37 cellular contexts compared by ENCODE assay signal in the genomic region with DNA sequence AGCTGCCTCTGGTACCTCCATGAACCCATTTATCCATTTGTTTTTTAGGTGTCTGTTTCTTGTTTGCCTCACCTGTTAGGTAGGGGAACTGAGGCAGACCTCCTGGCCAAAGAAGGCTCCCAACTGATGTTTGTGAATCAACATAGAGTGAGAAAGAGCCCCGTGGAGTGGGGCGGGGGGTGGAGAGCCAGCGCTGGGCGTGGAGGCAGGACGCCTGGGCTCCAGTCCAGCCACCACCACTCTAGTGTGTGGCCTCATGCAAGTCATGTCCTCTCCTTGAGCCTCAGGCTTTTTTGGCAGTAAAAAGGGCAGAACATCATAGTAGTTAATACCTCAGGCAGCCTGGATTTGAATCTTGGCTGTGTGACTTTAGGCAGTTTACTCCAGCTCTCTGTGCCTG. TPM values are rescaled to one million over a fixed set of nuclear protein-coding genes. Genes with fewer than 3 reads are reported as not detected.
"Had no signal": no experiment of that assay in that cellular context is flagged by ENCODE, and none has a peak within 500 bp of the region (broad histone marks: within the 10 kb centered on the region; RNA-seq: fewer than 3 reads in every experiment).

No MANE protein-coding gene starts in this region.

- H3K36me3 Mint-ChIP-seq: activated CD4-positive, alpha-beta memory T cell treated with anti-CD3 and anti-CD28 coated beads for 36 hours; activated naive CD4-positive, alpha-beta T cell treated with anti-CD3 and anti-CD28 coated beads, Interleukin-2, amount 10 ng/mL, durations not matched to agents 7 days and 5 days; activated naive CD8-positive, alpha-beta T cell treated with anti-CD3 and anti-CD28 coated beads, Interleukin-2, amount 10 ng/mL, durations not matched to agents 7 days and 5 days; brain; natural killer cell; stimulated activated effector memory CD8-positive, alpha-beta T cell treated with anti-CD3 and anti-CD28 coated beads, Interleukin-12 subunit alpha, Interleukin-12 subunit beta, amount 100 ng/mL, for 72 hours; type B pancreatic cell had no signal

- H3K4me3 Mint-ChIP-seq: activated CD4-positive, alpha-beta memory T cell treated with anti-CD3 and anti-CD28 coated beads for 36 hours; activated CD4-positive, alpha-beta T cell treated with anti-CD3 and anti-CD28 coated beads, Interleukin-2, amount 10 ng/mL, durations not matched to agents 24 days and 14 days; activated naive CD4-positive, alpha-beta T cell treated with anti-CD3 and anti-CD28 coated beads, Interleukin-2, amount 10 ng/mL, durations not matched to agents 7 days and 5 days; activated naive CD8-positive, alpha-beta T cell treated with anti-CD3 and anti-CD28 coated beads, Interleukin-2, amount 10 ng/mL, durations not matched to agents 7 days and 5 days; activated T-cell treated with anti-CD3 and anti-CD28 coated beads, Interleukin-2, amount 50 U/mL, for 24 hours; brain; effector memory CD8-positive, alpha-beta T cell; natural killer cell; stimulated activated effector memory CD8-positive, alpha-beta T cell treated with anti-CD3 and anti-CD28 coated beads, Interleukin-12 subunit alpha, Interleukin-12 subunit beta, amount 100 ng/mL, for 72 hours; stimulated activated naive CD8-positive, alpha-beta T cell treated with anti-CD3 and anti-CD28 coated beads, Interleukin-15, Interleukin-2, amounts not matched to agents 100 ng/mL and 50 ng/mL, for 24 hours; T-helper 17 cell; type B pancreatic cell had no signal

- H3K27ac ChIP-seq: ascending aorta, cardiac muscle cell, coronary artery, dorsolateral prefrontal cortex, gastroesophageal sphincter, skin epidermis, thoracic aorta had no signal

- DNase-seq: activated CD4-positive, alpha-beta memory T cell treated with anti-CD3 and anti-CD28 coated beads for 36 hours; activated CD4-positive, alpha-beta T cell treated with anti-CD3 and anti-CD28 coated beads, Interleukin-2, amount 10 ng/mL, durations not matched to agents 24 days and 14 days; activated CD4-positive, CD25-positive, alpha-beta regulatory T cell treated with anti-CD3 and anti-CD28 coated beads, Interleukin-2, amount 50 U/mL, for 72 hours; activated CD8-positive, alpha-beta memory T cell treated with anti-CD3 and anti-CD28 coated beads, Interleukin-2, amount 50 U/mL, for 4 hours; activated gamma-delta T cell; activated naive CD4-positive, alpha-beta T cell treated with anti-CD3 and anti-CD28 coated beads, Interleukin-2, amount 10 ng/mL, durations not matched to agents 7 days and 5 days; activated naive CD8-positive, alpha-beta T cell treated with anti-CD3 and anti-CD28 coated beads, Interleukin-2, amount 10 ng/mL, durations not matched to agents 7 days and 5 days; activated T-cell treated with anti-CD3 and anti-CD28 coated beads, Interleukin-2, amount 50 U/mL, for 24 hours; cerebellar nuclear complex; dorsolateral prefrontal cortex; effector memory CD8-positive, alpha-beta T cell; erythroblast; hippocampal formation; left cardiac atrium; mesenchymal stem cell; natural killer cell; stimulated activated CD4-positive, alpha-beta T cell treated with anti-CD3 and anti-CD28 coated beads, Interleukin-4, amount 100 ng/mL, for 24 hours; T-helper 17 cell had no signal

- H3K36me3 ChIP-seq: ascending aorta, cardiac muscle cell, gastroesophageal sphincter, thoracic aorta had no signal

- H3K4me3 ChIP-seq: ascending aorta, cardiac muscle cell, coronary artery, dorsolateral prefrontal cortex, gastroesophageal sphincter, skin epidermis, thoracic aorta had no signal

- H3K4me1 ChIP-seq: ascending aorta, gastroesophageal sphincter had no signal

- H3K27me3 ChIP-seq: ascending aorta, cardiac muscle cell had no signal

- H3K9me3 Mint-ChIP-seq: activated CD4-positive, alpha-beta memory T cell treated with anti-CD3 and anti-CD28 coated beads for 36 hours; activated CD4-positive, alpha-beta T cell treated with anti-CD3 and anti-CD28 coated beads, Interleukin-2, amount 10 ng/mL, durations not matched to agents 24 days and 14 days; activated naive CD4-positive, alpha-beta T cell treated with anti-CD3 and anti-CD28 coated beads, Interleukin-2, amount 10 ng/mL, durations not matched to agents 7 days and 5 days; activated naive CD8-positive, alpha-beta T cell treated with anti-CD3 and anti-CD28 coated beads, Interleukin-2, amount 10 ng/mL, durations not matched to agents 7 days and 5 days; effector memory CD8-positive, alpha-beta T cell; natural killer cell; type B pancreatic cell had no signal

- ATAC-seq: effector memory CD8-positive, alpha-beta T cell; gastroesophageal sphincter; left cardiac atrium; natural killer cell; sciatic nerve; stimulated activated effector memory CD8-positive, alpha-beta T cell treated with anti-CD3 and anti-CD28 coated beads, Interleukin-12 subunit alpha, Interleukin-12 subunit beta, amount 100 ng/mL, for 72 hours; T-helper 17 cell had no signal

- H3K4me1 Mint-ChIP-seq: activated CD4-positive, alpha-beta T cell treated with anti-CD3 and anti-CD28 coated beads, Interleukin-2, amount 10 ng/mL, durations not matched to agents 24 days and 14 days; activated naive CD4-positive, alpha-beta T cell treated with anti-CD3 and anti-CD28 coated beads, Interleukin-2, amount 10 ng/mL, durations not matched to agents 7 days and 5 days; activated naive CD8-positive, alpha-beta T cell treated with anti-CD3 and anti-CD28 coated beads, Interleukin-2, amount 10 ng/mL, durations not matched to agents 7 days and 5 days; natural killer cell; stimulated activated effector memory CD8-positive, alpha-beta T cell treated with anti-CD3 and anti-CD28 coated beads, Interleukin-12 subunit alpha, Interleukin-12 subunit beta, amount 100 ng/mL, for 72 hours; T-helper 17 cell had no signal

- H3K27ac Mint-ChIP-seq: activated CD4-positive, alpha-beta memory T cell treated with anti-CD3 and anti-CD28 coated beads for 36 hours; activated CD4-positive, alpha-beta T cell treated with anti-CD3 and anti-CD28 coated beads, Interleukin-2, amount 10 ng/mL, durations not matched to agents 24 days and 14 days; activated naive CD4-positive, alpha-beta T cell treated with anti-CD3 and anti-CD28 coated beads, Interleukin-2, amount 10 ng/mL, durations not matched to agents 7 days and 5 days; activated naive CD8-positive, alpha-beta T cell treated with anti-CD3 and anti-CD28 coated beads, Interleukin-2, amount 10 ng/mL, durations not matched to agents 7 days and 5 days; activated T-cell treated with anti-CD3 and anti-CD28 coated beads, Interleukin-2, amount 50 U/mL, for 24 hours; effector memory CD8-positive, alpha-beta T cell; natural killer cell; stimulated activated effector memory CD8-positive, alpha-beta T cell treated with anti-CD3 and anti-CD28 coated beads, Interleukin-12 subunit alpha, Interleukin-12 subunit beta, amount 100 ng/mL, for 72 hours; stimulated activated naive CD8-positive, alpha-beta T cell treated with anti-CD3 and anti-CD28 coated beads, Interleukin-15, Interleukin-2, amounts not matched to agents 100 ng/mL and 50 ng/mL, for 24 hours; T-helper 17 cell; type B pancreatic cell had no signal

RNA-seq across cellular contexts. Expression of a gene that starts 42.2 kb away (rescaled TPM):
- total RNA-seq: activated CD4-positive, alpha-beta memory T cell treated with anti-CD3 and anti-CD28 coated beads for 36 hours; activated CD4-positive, alpha-beta T cell treated with anti-CD3 and anti-CD28 coated beads, Interleukin-2, amount 10 ng/mL, durations not matched to agents 24 days and 14 days; activated CD8-positive, alpha-beta memory T cell treated with anti-CD3 and anti-CD28 coated beads for 36 hours; activated naive CD8-positive, alpha-beta T cell treated with anti-CD3 and anti-CD28 coated beads, Interleukin-2, amount 10 ng/mL, durations not matched to agents 7 days and 5 days; ascending aorta; cardiac muscle cell; fibroblast of lung; fibroblast of villous mesenchyme; gastroesophageal sphincter; left cardiac atrium; liver; mononuclear cell; natural killer cell; omental fat pad; sciatic nerve; subcutaneous adipose tissue; T-helper 17 cell; thoracic aorta had no signal
- polyA plus RNA-seq: cardiac muscle cell, fibroblast of lung, keratinocyte, liver had no signal

RNA-seq across cellular contexts. Expression of a gene that starts 50.5 kb away (rescaled TPM):
- total RNA-seq: activated CD4-positive, alpha-beta memory T cell treated with anti-CD3 and anti-CD28 coated beads for 36 hours; activated CD4-positive, alpha-beta T cell treated with anti-CD3 and anti-CD28 coated beads, Interleukin-2, amount 10 ng/mL, durations not matched to agents 24 days and 14 days; activated CD8-positive, alpha-beta memory T cell treated with anti-CD3 and anti-CD28 coated beads for 36 hours; activated naive CD8-positive, alpha-beta T cell treated with anti-CD3 and anti-CD28 coated beads, Interleukin-2, amount 10 ng/mL, durations not matched to agents 7 days and 5 days; fibroblast of lung; fibroblast of villous mesenchyme; mononuclear cell; natural killer cell; T-helper 17 cell had no signal
- polyA plus RNA-seq: cardiac muscle cell, fibroblast of lung had no signal
